Comparison of ENCODE assay signal across 1 cellular context in genomic region chr15:23039151-23039916, GRCh38.
TF ChIP-seq lines count a peak whose summit lies in the region.

TSS of gene TUBGCP5 (minus strand) at chr15:23039569. CDS start at chr15:23039543, 26 bp downstream.

TF ChIP-seq in HepG2, 621 proteins besides CTCF, POLR2A, EP300 and RAD21 (continued from another document and continues in another):
- TF ChIP-seq RELA (CRISPR knock-in tag; IDR thresholded peaks at IDR 0.05) (no peak), BHLHE40 (IDR thresholded peaks at IDR 0.05; ENCODE audit: low read length) (no peak), ZNF569 (CRISPR knock-in tag; IDR thresholded peaks at IDR 0.05; ENCODE audit: borderline replicate concordance) (no peak), ZNF350 (CRISPR knock-in tag; IDR thresholded peaks at IDR 0.05; ENCODE audit: borderline replicate concordance, low read depth) (peak; percentile 47; the same call in 1 of the 2 replicates), FOSL1 (CRISPR knock-in tag; IDR thresholded peaks at IDR 0.05; ENCODE audit: borderline replicate concordance) (no peak), ZNF839 (CRISPR knock-in tag; IDR thresholded peaks at IDR 0.05; ENCODE audit: borderline replicate concordance) (no peak), HMG20B (CRISPR knock-in tag; conservative IDR thresholded peaks at IDR 0.05) (0 out of 2 replicates have a peak, but pooled peaks have one; percentile 44), MBNL3 (CRISPR knock-in tag; conservative IDR thresholded peaks at IDR 0.05) (no peak), PHF8 (CRISPR knock-in tag; IDR thresholded peaks at IDR 0.05) (peak; percentile 95), MLLT10 (CRISPR knock-in tag; IDR thresholded peaks at IDR 0.05) (no peak), HOXD1 (CRISPR knock-in tag; IDR thresholded peaks at IDR 0.05) (peak; percentile 47), JDP2 (CRISPR knock-in tag; IDR thresholded peaks at IDR 0.05; ENCODE audit: borderline replicate concordance) (no peak), ZNF589 (CRISPR knock-in tag; conservative IDR thresholded peaks at IDR 0.05) (peak; percentile 73; the same call in 1 of the 2 replicates), ZNF614 (CRISPR knock-in tag; IDR thresholded peaks at IDR 0.05; ENCODE audit: borderline replicate concordance) (peak; percentile 64; the same call in 1 of the 2 replicates), ZIK1 (CRISPR knock-in tag; IDR thresholded peaks at IDR 0.05; ENCODE audit: borderline replicate concordance, low read depth) (no peak), SRSF4 (IDR thresholded peaks at IDR 0.05; ENCODE audit: low read depth, low read length, poor library complexity, severe bottlenecking) (no peak), AHDC1 (CRISPR knock-in tag; IDR thresholded peaks at IDR 0.05; ENCODE audit: borderline replicate concordance) (0 out of 2 replicates have a peak, but pooled peaks have one; percentile 22), ZFP36 (IDR thresholded peaks at IDR 0.05; ENCODE audit: borderline replicate concordance, low read depth, low read length, partially characterized antibody) (no peak), RNF2 (conservative IDR thresholded peaks at IDR 0.05; ENCODE audit: low read depth) (peak; percentile 38; the same call in 1 of the 2 replicates), MAFF (IDR thresholded peaks at IDR 0.05; ENCODE audit: low read depth, low read length) (no peak), CBX2 (IDR thresholded peaks at IDR 0.05; ENCODE audit: low read depth, low read length) (no peak), CBX2 (CRISPR knock-in tag; IDR thresholded peaks at IDR 0.05; ENCODE audit: low read depth) (no peak), RFX5 (IDR thresholded peaks at IDR 0.05; ENCODE audit: low read depth, low read length) (no peak), KLF11 (CRISPR knock-in tag; IDR thresholded peaks at IDR 0.05) (0 out of 2 replicates have a peak, but pooled peaks have one; percentile 68), ZNF205 (CRISPR knock-in tag; IDR thresholded peaks at IDR 0.05) (peak; percentile 70; the same call in 1 of the 2 replicates), ETS1 (CRISPR knock-in tag; IDR thresholded peaks at IDR 0.05) (no peak), ZBTB7B (CRISPR knock-in tag; IDR thresholded peaks at IDR 0.05) (no peak; the same call in 1 of the 2 replicates), ZNF274 (CRISPR knock-in tag; IDR thresholded peaks at IDR 0.05) (peak; percentile 21; the same call in 1 of the 2 replicates), ZNF710 (CRISPR knock-in tag; IDR thresholded peaks at IDR 0.05; ENCODE audit: borderline replicate concordance) (0 out of 2 replicates have a peak, but pooled peaks have one; percentile 11), MEIS2 (CRISPR knock-in tag; IDR thresholded peaks at IDR 0.05) (peak; percentile 81), ZNF34 (CRISPR knock-in tag; IDR thresholded peaks at IDR 0.05; ENCODE audit: borderline replicate concordance) (no peak), U2AF1 (optimal IDR thresholded peaks at IDR 0.05; ENCODE audit: low read depth, low read length) (no peak), ZNF160 (CRISPR knock-in tag; IDR thresholded peaks at IDR 0.05) (0 out of 2 replicates have a peak, but pooled peaks have one; percentile 45), EED (CRISPR knock-in tag; IDR thresholded peaks at IDR 0.05) (no peak), PPARG (CRISPR knock-in tag; conservative IDR thresholded peaks at IDR 0.05) (0 out of 2 replicates have a peak, but pooled peaks have one; percentile 22), NRL (CRISPR knock-in tag; IDR thresholded peaks at IDR 0.05; ENCODE audit: borderline replicate concordance) (peak; percentile 74), GMEB1 (CRISPR knock-in tag; IDR thresholded peaks at IDR 0.05; ENCODE audit: borderline replicate concordance) (peak; percentile 66; the same call in 1 of the 2 replicates), KLF16 (CRISPR knock-in tag; IDR thresholded peaks at IDR 0.05) (peak in 1 of 2 experiments; percentile 91; a peak in 2 of 4 replicates), UBTF (CRISPR knock-in tag; IDR thresholded peaks at IDR 0.05) (peak; percentile 89; the same call in 1 of the 2 replicates), SMAD1 (CRISPR knock-in tag; IDR thresholded peaks at IDR 0.05; ENCODE audit: borderline replicate concordance, low read depth) (no peak), TRIM22 (IDR thresholded peaks at IDR 0.05) (no peak), SRY (CRISPR knock-in tag; IDR thresholded peaks at IDR 0.05) (peak; percentile 87; the same call in 1 of the 2 replicates), FOXJ3 (CRISPR knock-in tag; IDR thresholded peaks at IDR 0.05; ENCODE audit: borderline replicate concordance) (no peak), HES4 (CRISPR knock-in tag; IDR thresholded peaks at IDR 0.05; ENCODE audit: borderline replicate concordance) (no peak), ZNF883 (CRISPR knock-in tag; IDR thresholded peaks at IDR 0.05; ENCODE audit: not compliant biosample characterization) (peak; percentile 57), HOXA3 (CRISPR knock-in tag; IDR thresholded peaks at IDR 0.05) (peak; percentile 87), ZMYM4 (CRISPR knock-in tag; IDR thresholded peaks at IDR 0.05) (peak; percentile 95), EZH2 (conservative IDR thresholded peaks at IDR 0.05; ENCODE audit: low read depth, low read length) (no peak), PHF5A (CRISPR knock-in tag; IDR thresholded peaks at IDR 0.05; ENCODE audit: low read depth, unreplicated experiment) (no peak), YEATS2 (CRISPR knock-in tag; IDR thresholded peaks at IDR 0.05; ENCODE audit: borderline replicate concordance) (peak; percentile 99), SRF (IDR thresholded peaks at IDR 0.05; ENCODE audit: low read depth, low read length) (no peak), ZNF235 (CRISPR knock-in tag; IDR thresholded peaks at IDR 0.05; ENCODE audit: borderline replicate concordance) (no peak), TAF1 (CRISPR knock-in tag; IDR thresholded peaks at IDR 0.05) (peak; percentile 96), KMT2A (CRISPR knock-in tag; IDR thresholded peaks at IDR 0.05) (peak; percentile 93), ZBTB14 (CRISPR knock-in tag; IDR thresholded peaks at IDR 0.05) (peak; percentile 67), NFKBIZ (CRISPR knock-in tag; IDR thresholded peaks at IDR 0.05) (no peak), NCOA5 (CRISPR knock-in tag; IDR thresholded peaks at IDR 0.05) (no peak)
